In the genomic region with DNA sequence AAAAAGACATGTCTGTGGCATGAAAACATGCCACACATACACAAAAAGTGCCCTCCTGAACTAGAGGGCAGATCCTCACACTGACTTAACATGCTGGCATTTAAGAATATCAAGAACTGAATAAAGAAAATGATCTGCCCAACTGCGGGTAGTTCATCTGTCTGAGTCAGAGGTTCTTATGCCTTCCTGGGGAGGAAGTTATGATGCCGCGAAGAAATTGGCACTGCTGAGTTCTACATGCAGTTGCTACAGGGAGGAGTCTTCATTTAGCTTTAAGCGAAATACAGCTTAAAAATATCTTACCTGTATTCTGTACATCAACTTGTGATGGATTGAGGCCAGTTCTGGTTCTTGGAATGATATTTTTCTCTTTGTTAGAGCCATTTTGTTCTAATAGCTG, we compare ENCODE assay signal across 26 cellular contexts.
"Had no signal": no experiment of that assay in that cellular context is flagged by ENCODE, and none has a peak within 500 bp of the region (broad histone marks: within the 10 kb centered on the region; RNA-seq: fewer than 3 reads in every experiment).

No MANE protein-coding gene starts in this region.

- H3K4me3 ChIP-seq: body of pancreas, cardiac muscle cell, coronary artery, heart right ventricle, lower lobe of right lung, right lobe of liver, uterus had no signal

- H3K36me3 ChIP-seq: uterus had no signal

- ATAC-seq: body of pancreas; effector memory CD8-positive, alpha-beta T cell; left lobe of liver; lower lobe of right lung; right lobe of liver had no signal

- H3K27me3 Mint-ChIP-seq: activated naive CD8-positive, alpha-beta T cell; effector memory CD8-positive, alpha-beta T cell; stimulated activated naive CD8-positive, alpha-beta T cell treated with anti-CD3 and anti-CD28 coated beads, Interleukin-15, Interleukin-2, amounts not matched to agents 100 ng/mL and 50 ng/mL, for 24 hours; type B pancreatic cell had no signal

- H3K27ac Mint-ChIP-seq: activated naive CD8-positive, alpha-beta T cell; effector memory CD8-positive, alpha-beta T cell; stimulated activated naive CD8-positive, alpha-beta T cell treated with anti-CD3 and anti-CD28 coated beads, Interleukin-15, Interleukin-2, amounts not matched to agents 100 ng/mL and 50 ng/mL, for 24 hours; T-helper 2 cell treated with Interferon-gamma antibody and Interleukin-4, amounts not matched to agents 5 μg/mL and 100 μg/mL, for 36 hours; type B pancreatic cell had no signal

- H3K27me3 ChIP-seq: body of pancreas, cardiac muscle cell, heart right ventricle, right lobe of liver, uterus had no signal

- H3K4me3 Mint-ChIP-seq: activated naive CD8-positive, alpha-beta T cell; effector memory CD8-positive, alpha-beta T cell; natural killer cell; stimulated activated naive CD8-positive, alpha-beta T cell treated with anti-CD3 and anti-CD28 coated beads, Interleukin-15, Interleukin-2, amounts not matched to agents 100 ng/mL and 50 ng/mL, for 24 hours; T-helper 2 cell treated with Interferon-gamma antibody and Interleukin-4, amounts not matched to agents 5 μg/mL and 100 μg/mL, for 36 hours; type B pancreatic cell had no signal

- DNase-seq: activated CD4-positive, alpha-beta T cell treated with anti-CD3 and anti-CD28 coated beads for 4 hours; activated CD4-positive, alpha-beta T cell treated with anti-CD3 and anti-CD28 coated beads, Interleukin-2, amount 50 U/mL, for 4 hours; activated CD8-positive, alpha-beta memory T cell treated with anti-CD3 and anti-CD28 coated beads for 24 hours; activated effector memory CD4-positive, alpha-beta T cell treated with Interleukin-2 at 50 U/mL for 16 hours; activated naive CD4-positive, alpha-beta T cell treated with Interleukin-2 at 50 U/mL for 16 hours; aorta; body of pancreas; effector memory CD8-positive, alpha-beta T cell; erythroblast; foreskin melanocyte; heart right ventricle; kidney glomerular epithelial cell; lower lobe of right lung; mesenchymal stem cell; natural killer cell; right lobe of liver; stimulated activated CD4-positive, alpha-beta T cell treated with anti-CD3 and anti-CD28 coated beads, Interleukin-2, amount 100 ng/mL, for 48 hours; T-helper 1 cell; uterus had no signal

- H3K9me3 Mint-ChIP-seq: effector memory CD8-positive, alpha-beta T cell; natural killer cell; stimulated activated naive CD8-positive, alpha-beta T cell treated with anti-CD3 and anti-CD28 coated beads, Interleukin-15, Interleukin-2, amounts not matched to agents 100 ng/mL and 50 ng/mL, for 24 hours; T-helper 2 cell treated with Interferon-gamma antibody and Interleukin-4, amounts not matched to agents 5 μg/mL and 100 μg/mL, for 36 hours; type B pancreatic cell had no signal

- H3K27ac ChIP-seq: body of pancreas, cardiac muscle cell, coronary artery, heart right ventricle, lower lobe of right lung, uterus had no signal

- H3K9me3 ChIP-seq: body of pancreas, lower lobe of right lung, right lobe of liver, uterus had no signal
